Comparison of ENCODE assay signal across 8 cellular contexts in genomic region chr1:84478876-84479868, GRCh38. TPM values are rescaled to one million over a fixed set of nuclear protein-coding genes. Genes with fewer than 3 reads are reported as not detected.
DNase-seq lines count a peak whose midpoint lies in the region; ATAC-seq and TF ChIP-seq lines count a peak whose summit lies in the region.

A gene with protein sequence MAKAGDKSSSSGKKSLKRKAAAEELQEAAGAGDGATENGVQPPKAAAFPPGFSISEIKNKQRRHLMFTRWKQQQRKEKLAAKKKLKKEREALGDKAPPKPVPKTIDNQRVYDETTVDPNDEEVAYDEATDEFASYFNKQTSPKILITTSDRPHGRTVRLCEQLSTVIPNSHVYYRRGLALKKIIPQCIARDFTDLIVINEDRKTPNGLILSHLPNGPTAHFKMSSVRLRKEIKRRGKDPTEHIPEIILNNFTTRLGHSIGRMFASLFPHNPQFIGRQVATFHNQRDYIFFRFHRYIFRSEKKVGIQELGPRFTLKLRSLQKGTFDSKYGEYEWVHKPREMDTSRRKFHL (plus strand): TSS chr1:84479266. CDS start chr1:84479282, 16 bp downstream.

- peaks cover 25% of the 10 kb centered on the region for H3K27me3 Mint-ChIP-seq in T-helper 1 cell treated with Interleukin-12 subunit alpha and Interleukin-12 subunit beta and Interleukin-4 antibody, amounts not matched to agents 30 μg/mL and 1 μg/mL, for 36 hours (ENCODE audit: low read depth)

- intact Hi-C loops in left ventricle myocardium superior (cut with micrococcal nuclease), result no loop called here
- intact Hi-C loops in prostate gland (cut with DNase I), result loop anchor here (2.0 to 10.0 kb wide), 2 partner anchors 94 to 126 kb away; no protein-coding TSS in a partner anchor

- 4% methylated on average over 51 of the region's 51 CpGs for WGBS in prostate gland

- peak within 1 kb of the TSS; percentile 99 for H3K27ac Mint-ChIP-seq in T-helper 1 cell treated with Interleukin-12 subunit alpha and Interleukin-12 subunit beta and Interleukin-4 antibody, amounts not matched to agents 30 μg/mL and 1 μg/mL, for 36 hours

- TF ChIP-seq CTCF in GM13976 (IDR thresholded peaks at IDR 0.05; ENCODE audit: borderline replicate concordance, control extremely low read depth, extremely low read depth, insufficient read depth, missing control alignments), result no peak
- TF ChIP-seq CTCF in prostate gland (IDR thresholded peaks at IDR 0.05), result no peak

- peak within 1 kb of the TSS; percentile 98 for H3K4me3 Mint-ChIP-seq in T-helper 1 cell treated with Interleukin-12 subunit alpha and Interleukin-12 subunit beta and Interleukin-4 antibody, amounts not matched to agents 30 μg/mL and 1 μg/mL, for 36 hours

- H3K4me3 ChIP-seq in prostate gland, result peak within 1 kb of the TSS; percentile 65 to 76

- in situ Hi-C loops in GM13976 (cut with MboI; ENCODE audit: low sequenced_read_pairs, unreplicated experiment), result no loop called here

- H3K27me3 ChIP-seq in prostate gland (replicated peaks; ENCODE audit: insufficient read depth), result peaks cover 3% of the 10 kb centered on the region

- H3K4me1 Mint-ChIP-seq in T-helper 1 cell treated with Interleukin-12 subunit alpha and Interleukin-12 subunit beta and Interleukin-4 antibody, amounts not matched to agents 30 μg/mL and 1 μg/mL, for 36 hours (ENCODE audit: low read depth), result peaks cover 26% of the 10 kb centered on the region

- H3K27ac ChIP-seq in prostate gland, result peak within 1 kb of the TSS; percentile 81 to 87

- peaks cover 3% of the 10 kb centered on the region for H3K4me1 ChIP-seq in prostate gland (replicated peaks)

- H3K9me3 Mint-ChIP-seq in T-helper 1 cell treated with Interleukin-12 subunit alpha and Interleukin-12 subunit beta and Interleukin-4 antibody, amounts not matched to agents 30 μg/mL and 1 μg/mL, for 36 hours, result peaks cover 16% of the 10 kb centered on the region

- H3K36me3 Mint-ChIP-seq in T-helper 1 cell treated with Interleukin-12 subunit alpha and Interleukin-12 subunit beta and Interleukin-4 antibody, amounts not matched to agents 30 μg/mL and 1 μg/mL, for 36 hours (ENCODE audit: low read depth), result peaks cover 34% of the 10 kb centered on the region

- TF ChIP-seq POLR2A in prostate gland (IDR thresholded peaks at IDR 0.05), result peak; percentile 36

- H3K36me3 ChIP-seq in prostate gland, result peaks cover 0 to 5% of the 10 kb centered on the region in 2 donors

- H3K9me3 ChIP-seq in prostate gland, result no peaks in the 10 kb centered on the region

- ATAC-seq in HG02840 (IDR thresholded peaks at IDR 0.05; ENCODE audit: low FRiP score, unreplicated experiment), result peak; percentile 98
- ATAC-seq in left ventricle myocardium superior, result peak; percentile 98

- DNase-seq in GM13976 (ENCODE audit: low spot score) (peak; percentile 80), NCI-H1436 (lab: John Stamatoyannopoulos, UW) (peak; percentile 70), amniotic stem cell (lab: John Stamatoyannopoulos, UW) (peak; percentile 74), left ventricle myocardium superior (peak; percentile 85), prostate gland (ENCODE audit: low spot score) (peak; percentile 61), ureter (ENCODE audit: low spot score) (peak; percentile 70)

RNA-seq across cellular contexts. Expression of the gene that starts here (rescaled TPM):
- 35.9 TPM for total RNA-seq in left ventricle myocardium superior
- total RNA-seq in prostate gland, result 10 to 100 TPM; 38.4 TPM
- total RNA-seq in ureter, result 32.2 TPM

Comparison
In these comparisons a context has a peak if more than half of its experiments do, and no peak if none do; other contexts are left out.
1. Peak in every context shown above with its lines: DNase-seq, ATAC-seq, H3K4me3 ChIP-seq and H3K27ac ChIP-seq.